1 cellular context compared by ENCODE assay signal in the genomic region with DNA sequence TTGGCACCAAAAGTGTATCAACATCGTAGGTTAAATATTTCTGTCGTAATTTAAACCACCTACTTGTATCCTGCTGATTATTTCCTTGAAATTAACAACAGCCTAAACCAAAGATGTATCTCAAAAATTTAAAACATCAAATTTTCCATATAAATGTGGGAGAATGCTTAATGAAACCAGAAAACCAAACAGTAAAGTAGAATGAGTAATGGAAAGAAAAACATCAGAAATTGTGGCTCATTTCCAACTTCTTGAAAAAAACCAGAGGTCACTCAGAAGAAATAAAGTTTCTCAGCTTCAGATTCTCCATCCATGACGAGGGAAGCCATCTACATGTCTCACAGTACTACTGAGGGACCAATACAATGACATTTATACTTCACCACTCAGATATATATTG.
TF ChIP-seq lines count a peak whose summit lies in the region.

No MANE protein-coding gene starts in this region.

TF ChIP-seq in IMR-90, 13 proteins besides CTCF, POLR2A, EP300 and RAD21:
- TF ChIP-seq, protein P1, sequence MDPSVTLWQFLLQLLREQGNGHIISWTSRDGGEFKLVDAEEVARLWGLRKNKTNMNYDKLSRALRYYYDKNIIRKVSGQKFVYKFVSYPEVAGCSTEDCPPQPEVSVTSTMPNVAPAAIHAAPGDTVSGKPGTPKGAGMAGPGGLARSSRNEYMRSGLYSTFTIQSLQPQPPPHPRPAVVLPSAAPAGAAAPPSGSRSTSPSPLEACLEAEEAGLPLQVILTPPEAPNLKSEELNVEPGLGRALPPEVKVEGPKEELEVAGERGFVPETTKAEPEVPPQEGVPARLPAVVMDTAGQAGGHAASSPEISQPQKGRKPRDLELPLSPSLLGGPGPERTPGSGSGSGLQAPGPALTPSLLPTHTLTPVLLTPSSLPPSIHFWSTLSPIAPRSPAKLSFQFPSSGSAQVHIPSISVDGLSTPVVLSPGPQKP (IDR thresholded peaks at IDR 0.05; ENCODE audit: borderline replicate concordance, low read depth, low read length) = no peak
- TF ChIP-seq SMC3 (IDR thresholded peaks at IDR 0.05; ENCODE audit: low read depth, low read length) = no peak
- TF ChIP-seq FOS (IDR thresholded peaks at IDR 0.05; ENCODE audit: low read depth, low read length) = no peak
- no peak for TF ChIP-seq CEBPB (IDR thresholded peaks at IDR 0.05; ENCODE audit: low read depth, low read length)
- TF ChIP-seq, protein P2, sequence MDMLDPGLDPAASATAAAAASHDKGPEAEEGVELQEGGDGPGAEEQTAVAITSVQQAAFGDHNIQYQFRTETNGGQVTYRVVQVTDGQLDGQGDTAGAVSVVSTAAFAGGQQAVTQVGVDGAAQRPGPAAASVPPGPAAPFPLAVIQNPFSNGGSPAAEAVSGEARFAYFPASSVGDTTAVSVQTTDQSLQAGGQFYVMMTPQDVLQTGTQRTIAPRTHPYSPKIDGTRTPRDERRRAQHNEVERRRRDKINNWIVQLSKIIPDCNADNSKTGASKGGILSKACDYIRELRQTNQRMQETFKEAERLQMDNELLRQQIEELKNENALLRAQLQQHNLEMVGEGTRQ (IDR thresholded peaks at IDR 0.05; ENCODE audit: low read depth, low read length) = no peak
- TF ChIP-seq CHD1 (IDR thresholded peaks at IDR 0.05; ENCODE audit: low read depth, low read length) = no peak
- no peak for TF ChIP-seq RFX5 (IDR thresholded peaks at IDR 0.05; ENCODE audit: low read depth, low read length)
- TF ChIP-seq MXI1 (IDR thresholded peaks at IDR 0.05; ENCODE audit: borderline replicate concordance, low read depth, low read length) = no peak
- TF ChIP-seq MAZ (IDR thresholded peaks at IDR 0.05; ENCODE audit: borderline replicate concordance, low read depth, low read length) = no peak
- no peak for TF ChIP-seq RCOR1 (IDR thresholded peaks at IDR 0.05; ENCODE audit: insufficient replicate concordance, low read length)
- no peak for TF ChIP-seq NFE2L2 (IDR thresholded peaks at IDR 0.05; ENCODE audit: low read depth, low read length)
